Comparison of ENCODE assay signal across 1 cellular context in the genomic region with DNA sequence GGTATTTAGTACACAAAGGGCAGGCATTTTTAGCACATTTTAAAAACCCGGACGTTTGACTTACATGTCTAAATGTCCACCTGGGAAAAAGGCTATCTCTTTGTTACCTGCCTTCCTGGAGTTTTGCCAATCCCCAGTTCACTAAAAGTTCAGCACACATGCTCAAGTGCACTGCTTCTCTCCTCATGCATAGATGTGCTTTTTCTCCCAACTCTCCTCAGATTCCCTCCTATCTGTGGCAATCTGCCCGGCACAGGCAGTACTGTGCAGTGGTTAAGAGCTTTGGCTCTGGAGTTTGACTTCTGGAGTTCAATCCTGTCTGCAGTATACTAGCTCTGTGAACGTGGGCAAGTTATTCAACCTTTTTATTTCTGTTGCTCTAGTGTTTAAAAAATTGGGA.
TF ChIP-seq lines count a peak whose summit lies in the region.

No MANE protein-coding gene starts in this region.

TF ChIP-seq in HepG2, 621 proteins besides CTCF, POLR2A, EP300 and RAD21 (continued from another document):
- TF ChIP-seq, protein P1, sequence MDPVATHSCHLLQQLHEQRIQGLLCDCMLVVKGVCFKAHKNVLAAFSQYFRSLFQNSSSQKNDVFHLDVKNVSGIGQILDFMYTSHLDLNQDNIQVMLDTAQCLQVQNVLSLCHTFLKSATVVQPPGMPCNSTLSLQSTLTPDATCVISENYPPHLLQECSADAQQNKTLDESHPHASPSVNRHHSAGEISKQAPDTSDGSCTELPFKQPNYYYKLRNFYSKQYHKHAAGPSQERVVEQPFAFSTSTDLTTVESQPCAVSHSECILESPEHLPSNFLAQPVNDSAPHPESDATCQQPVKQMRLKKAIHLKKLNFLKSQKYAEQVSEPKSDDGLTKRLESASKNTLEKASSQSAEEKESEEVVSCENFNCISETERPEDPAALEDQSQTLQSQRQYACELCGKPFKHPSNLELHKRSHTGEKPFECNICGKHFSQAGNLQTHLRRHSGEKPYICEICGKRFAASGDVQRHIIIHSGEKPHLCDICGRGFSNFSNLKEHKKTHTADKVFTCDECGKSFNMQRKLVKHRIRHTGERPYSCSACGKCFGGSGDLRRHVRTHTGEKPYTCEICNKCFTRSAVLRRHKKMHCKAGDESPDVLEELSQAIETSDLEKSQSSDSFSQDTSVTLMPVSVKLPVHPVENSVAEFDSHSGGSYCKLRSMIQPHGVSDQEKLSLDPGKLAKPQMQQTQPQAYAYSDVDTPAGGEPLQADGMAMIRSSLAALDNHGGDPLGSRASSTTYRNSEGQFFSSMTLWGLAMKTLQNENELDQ (CRISPR knock-in tag; IDR thresholded peaks at IDR 0.05; ENCODE audit: borderline replicate concordance): no peak
- TF ChIP-seq EED (CRISPR knock-in tag; IDR thresholded peaks at IDR 0.05): no peak
- TF ChIP-seq GPN1 (CRISPR knock-in tag; IDR thresholded peaks at IDR 0.05; ENCODE audit: borderline replicate concordance): no peak
- no peak for TF ChIP-seq GFI1 (CRISPR knock-in tag; IDR thresholded peaks at IDR 0.05; ENCODE audit: borderline replicate concordance)
- TF ChIP-seq, protein P2, sequence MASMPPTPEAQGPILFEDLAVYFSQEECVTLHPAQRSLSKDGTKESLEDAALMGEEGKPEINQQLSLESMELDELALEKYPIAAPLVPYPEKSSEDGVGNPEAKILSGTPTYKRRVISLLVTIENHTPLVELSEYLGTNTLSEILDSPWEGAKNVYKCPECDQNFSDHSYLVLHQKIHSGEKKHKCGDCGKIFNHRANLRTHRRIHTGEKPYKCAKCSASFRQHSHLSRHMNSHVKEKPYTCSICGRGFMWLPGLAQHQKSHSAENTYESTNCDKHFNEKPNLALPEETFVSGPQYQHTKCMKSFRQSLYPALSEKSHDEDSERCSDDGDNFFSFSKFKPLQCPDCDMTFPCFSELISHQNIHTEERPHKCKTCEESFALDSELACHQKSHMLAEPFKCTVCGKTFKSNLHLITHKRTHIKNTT (CRISPR knock-in tag; IDR thresholded peaks at IDR 0.05): no peak
- TF ChIP-seq JDP2 (CRISPR knock-in tag; IDR thresholded peaks at IDR 0.05; ENCODE audit: borderline replicate concordance): no peak
- TF ChIP-seq PREB (CRISPR knock-in tag; IDR thresholded peaks at IDR 0.05): no peak
- TF ChIP-seq ZNF839 (CRISPR knock-in tag; IDR thresholded peaks at IDR 0.05; ENCODE audit: borderline replicate concordance): no peak
- TF ChIP-seq, protein P3, sequence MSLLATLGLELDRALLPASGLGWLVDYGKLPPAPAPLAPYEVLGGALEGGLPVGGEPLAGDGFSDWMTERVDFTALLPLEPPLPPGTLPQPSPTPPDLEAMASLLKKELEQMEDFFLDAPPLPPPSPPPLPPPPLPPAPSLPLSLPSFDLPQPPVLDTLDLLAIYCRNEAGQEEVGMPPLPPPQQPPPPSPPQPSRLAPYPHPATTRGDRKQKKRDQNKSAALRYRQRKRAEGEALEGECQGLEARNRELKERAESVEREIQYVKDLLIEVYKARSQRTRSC (CRISPR knock-in tag; IDR thresholded peaks at IDR 0.05; ENCODE audit: low read depth): no peak
- TF ChIP-seq NPAS2 (CRISPR knock-in tag; IDR thresholded peaks at IDR 0.05; ENCODE audit: borderline replicate concordance): no peak
- no peak for TF ChIP-seq SIX1 (CRISPR knock-in tag; IDR thresholded peaks at IDR 0.05; ENCODE audit: borderline replicate concordance)
- no peak for TF ChIP-seq SOX13 (IDR thresholded peaks at IDR 0.05)
- no peak for TF ChIP-seq SOX13 (CRISPR knock-in tag; conservative IDR thresholded peaks at IDR 0.05 in 1 of 2, IDR thresholded peaks at IDR 0.05 in 1 of 2)
- TF ChIP-seq, protein P4, sequence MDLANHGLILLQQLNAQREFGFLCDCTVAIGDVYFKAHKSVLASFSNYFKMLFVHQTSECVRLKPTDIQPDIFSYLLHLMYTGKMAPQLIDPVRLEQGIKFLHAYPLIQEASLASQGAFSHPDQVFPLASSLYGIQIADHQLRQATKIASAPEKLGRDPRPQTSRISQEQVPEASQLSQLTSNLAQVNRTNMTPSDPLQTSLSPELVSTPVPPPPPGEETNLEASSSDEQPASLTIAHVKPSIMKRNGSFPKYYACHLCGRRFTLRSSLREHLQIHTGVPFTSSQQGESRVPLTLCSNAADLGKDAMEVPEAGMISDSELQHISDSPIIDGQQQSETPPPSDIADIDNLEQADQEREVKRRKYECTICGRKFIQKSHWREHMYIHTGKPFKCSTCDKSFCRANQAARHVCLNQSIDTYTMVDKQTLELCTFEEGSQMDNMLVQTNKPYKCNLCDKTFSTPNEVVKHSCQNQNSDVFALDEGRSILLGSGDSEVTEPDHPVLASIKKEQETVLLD (CRISPR knock-in tag; IDR thresholded peaks at IDR 0.05; ENCODE audit: low read depth): no peak
- TF ChIP-seq ZFP82 (CRISPR knock-in tag; IDR thresholded peaks at IDR 0.05; ENCODE audit: borderline replicate concordance): no peak
- TF ChIP-seq, protein P5, sequence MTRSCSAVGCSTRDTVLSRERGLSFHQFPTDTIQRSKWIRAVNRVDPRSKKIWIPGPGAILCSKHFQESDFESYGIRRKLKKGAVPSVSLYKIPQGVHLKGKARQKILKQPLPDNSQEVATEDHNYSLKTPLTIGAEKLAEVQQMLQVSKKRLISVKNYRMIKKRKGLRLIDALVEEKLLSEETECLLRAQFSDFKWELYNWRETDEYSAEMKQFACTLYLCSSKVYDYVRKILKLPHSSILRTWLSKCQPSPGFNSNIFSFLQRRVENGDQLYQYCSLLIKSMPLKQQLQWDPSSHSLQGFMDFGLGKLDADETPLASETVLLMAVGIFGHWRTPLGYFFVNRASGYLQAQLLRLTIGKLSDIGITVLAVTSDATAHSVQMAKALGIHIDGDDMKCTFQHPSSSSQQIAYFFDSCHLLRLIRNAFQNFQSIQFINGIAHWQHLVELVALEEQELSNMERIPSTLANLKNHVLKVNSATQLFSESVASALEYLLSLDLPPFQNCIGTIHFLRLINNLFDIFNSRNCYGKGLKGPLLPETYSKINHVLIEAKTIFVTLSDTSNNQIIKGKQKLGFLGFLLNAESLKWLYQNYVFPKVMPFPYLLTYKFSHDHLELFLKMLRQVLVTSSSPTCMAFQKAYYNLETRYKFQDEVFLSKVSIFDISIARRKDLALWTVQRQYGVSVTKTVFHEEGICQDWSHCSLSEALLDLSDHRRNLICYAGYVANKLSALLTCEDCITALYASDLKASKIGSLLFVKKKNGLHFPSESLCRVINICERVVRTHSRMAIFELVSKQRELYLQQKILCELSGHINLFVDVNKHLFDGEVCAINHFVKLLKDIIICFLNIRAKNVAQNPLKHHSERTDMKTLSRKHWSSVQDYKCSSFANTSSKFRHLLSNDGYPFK (CRISPR knock-in tag; IDR thresholded peaks at IDR 0.05; ENCODE audit: borderline replicate concordance): no peak
- no peak for TF ChIP-seq CREB1 (IDR thresholded peaks at IDR 0.05)
- TF ChIP-seq CREB1 (CRISPR knock-in tag; IDR thresholded peaks at IDR 0.05): no peak
- no peak for TF ChIP-seq HDAC6 (IDR thresholded peaks at IDR 0.05; ENCODE audit: low read depth, low read length)
- TF ChIP-seq GTF3A (CRISPR knock-in tag; conservative IDR thresholded peaks at IDR 0.05): no peak
